Comparison of ENCODE assay signal across 3 cellular contexts in the genomic region with DNA sequence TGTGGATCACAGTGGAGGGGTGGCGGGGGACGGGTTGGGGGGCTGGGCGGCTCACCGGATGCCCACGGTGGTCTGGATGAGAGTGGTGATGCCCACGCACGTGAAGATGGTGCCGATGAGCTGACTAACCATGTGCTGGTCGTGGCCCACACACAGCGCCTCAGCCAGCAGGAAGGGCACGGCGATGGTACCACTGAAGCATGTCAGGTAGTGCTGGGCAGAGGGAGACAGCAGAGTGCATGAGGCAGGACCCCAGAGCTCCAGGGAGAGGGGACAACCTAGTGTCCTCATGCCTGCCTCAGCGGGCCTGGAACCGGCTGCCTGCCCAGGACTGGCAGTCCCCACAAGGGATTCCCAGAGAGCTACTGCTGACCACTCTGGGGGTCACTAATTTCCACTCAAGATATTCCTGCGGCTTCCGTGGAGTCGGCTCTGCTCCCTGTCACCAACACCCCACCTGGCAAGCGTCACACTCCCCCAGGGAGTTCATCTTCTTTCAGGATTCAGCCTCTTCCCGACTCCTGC.
TF ChIP-seq lines count a peak whose summit lies in the region.

No MANE protein-coding gene starts in this region.

TF ChIP-seq in A549, 52 proteins besides CTCF, POLR2A, EP300 and RAD21:
- no peak for TF ChIP-seq CHD4 (IDR thresholded peaks at IDR 0.05; ENCODE audit: borderline replicate concordance)
- no peak for TF ChIP-seq FOXS1 (CRISPR knock-in tag; IDR thresholded peaks at IDR 0.05)
- no peak for TF ChIP-seq MAFK (IDR thresholded peaks at IDR 0.05; ENCODE audit: partially characterized antibody)
- TF ChIP-seq, protein P1, sequence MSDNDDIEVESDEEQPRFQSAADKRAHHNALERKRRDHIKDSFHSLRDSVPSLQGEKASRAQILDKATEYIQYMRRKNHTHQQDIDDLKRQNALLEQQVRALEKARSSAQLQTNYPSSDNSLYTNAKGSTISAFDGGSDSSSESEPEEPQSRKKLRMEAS (IDR thresholded peaks at IDR 0.05): no peak
- TF ChIP-seq RNF2 (IDR thresholded peaks at IDR 0.05; ENCODE audit: borderline replicate concordance, low read depth): no peak
- no peak for TF ChIP-seq RCOR1 (IDR thresholded peaks at IDR 0.05; ENCODE audit: low read depth, low read length)
- TF ChIP-seq CBX8 (IDR thresholded peaks at IDR 0.05): no peak
- no peak for TF ChIP-seq TP53 (CRISPR knock-in tag; IDR thresholded peaks at IDR 0.05)
- TF ChIP-seq KDM5A (IDR thresholded peaks at IDR 0.05): no peak
- no peak for TF ChIP-seq ZC3H11A (IDR thresholded peaks at IDR 0.05)
- TF ChIP-seq, protein P2, sequence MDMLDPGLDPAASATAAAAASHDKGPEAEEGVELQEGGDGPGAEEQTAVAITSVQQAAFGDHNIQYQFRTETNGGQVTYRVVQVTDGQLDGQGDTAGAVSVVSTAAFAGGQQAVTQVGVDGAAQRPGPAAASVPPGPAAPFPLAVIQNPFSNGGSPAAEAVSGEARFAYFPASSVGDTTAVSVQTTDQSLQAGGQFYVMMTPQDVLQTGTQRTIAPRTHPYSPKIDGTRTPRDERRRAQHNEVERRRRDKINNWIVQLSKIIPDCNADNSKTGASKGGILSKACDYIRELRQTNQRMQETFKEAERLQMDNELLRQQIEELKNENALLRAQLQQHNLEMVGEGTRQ (IDR thresholded peaks at IDR 0.05): no peak
- TF ChIP-seq FOSL2 (IDR thresholded peaks at IDR 0.05): no peak
- no peak for TF ChIP-seq FOSL2 (CRISPR knock-in tag; IDR thresholded peaks at IDR 0.05)
- no peak for TF ChIP-seq SMC3 (IDR thresholded peaks at IDR 0.05)

TF ChIP-seq in GM12891, 5 proteins besides CTCF, POLR2A, EP300 and RAD21:
- no peak for TF ChIP-seq PAX5 (IDR thresholded peaks at IDR 0.05; ENCODE audit: insufficient read depth, low read length, severe bottlenecking)
- no peak for TF ChIP-seq SPI1 (IDR thresholded peaks at IDR 0.05; ENCODE audit: low read depth, low read length)
- TF ChIP-seq POLR2AphosphoS5 (IDR thresholded peaks at IDR 0.05; ENCODE audit: low read depth, low read length): no peak
- no peak for TF ChIP-seq TAF1 (IDR thresholded peaks at IDR 0.05; ENCODE audit: low read depth, low read length)
- no peak for TF ChIP-seq POU2F2 (IDR thresholded peaks at IDR 0.05; ENCODE audit: low read depth, low read length)

TF ChIP-seq in GM12878, 131 proteins besides CTCF, POLR2A, EP300 and RAD21:
- TF ChIP-seq ETV6 (conservative IDR thresholded peaks at IDR 0.05 in 1 of 2, IDR thresholded peaks at IDR 0.05 in 1 of 2; ENCODE audit: borderline replicate concordance in 1 of 2, low read depth in 1 of 2): no peak
- no peak for TF ChIP-seq NFXL1 (IDR thresholded peaks at IDR 0.05; ENCODE audit: borderline replicate concordance)
- no peak for TF ChIP-seq SREBF1 (IDR thresholded peaks at IDR 0.05; ENCODE audit: low read length)
- TF ChIP-seq LARP7 (IDR thresholded peaks at IDR 0.05): no peak
- TF ChIP-seq, protein P3, sequence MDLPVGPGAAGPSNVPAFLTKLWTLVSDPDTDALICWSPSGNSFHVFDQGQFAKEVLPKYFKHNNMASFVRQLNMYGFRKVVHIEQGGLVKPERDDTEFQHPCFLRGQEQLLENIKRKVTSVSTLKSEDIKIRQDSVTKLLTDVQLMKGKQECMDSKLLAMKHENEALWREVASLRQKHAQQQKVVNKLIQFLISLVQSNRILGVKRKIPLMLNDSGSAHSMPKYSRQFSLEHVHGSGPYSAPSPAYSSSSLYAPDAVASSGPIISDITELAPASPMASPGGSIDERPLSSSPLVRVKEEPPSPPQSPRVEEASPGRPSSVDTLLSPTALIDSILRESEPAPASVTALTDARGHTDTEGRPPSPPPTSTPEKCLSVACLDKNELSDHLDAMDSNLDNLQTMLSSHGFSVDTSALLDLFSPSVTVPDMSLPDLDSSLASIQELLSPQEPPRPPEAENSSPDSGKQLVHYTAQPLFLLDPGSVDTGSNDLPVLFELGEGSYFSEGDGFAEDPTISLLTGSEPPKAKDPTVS (IDR thresholded peaks at IDR 0.05; ENCODE audit: low read depth, low read length): no peak
- no peak for TF ChIP-seq MEF2B (IDR thresholded peaks at IDR 0.05; ENCODE audit: partially characterized antibody, poor library complexity, severe bottlenecking)
- TF ChIP-seq GABPA (IDR thresholded peaks at IDR 0.05; ENCODE audit: low read depth): no peak
- TF ChIP-seq, protein P4, sequence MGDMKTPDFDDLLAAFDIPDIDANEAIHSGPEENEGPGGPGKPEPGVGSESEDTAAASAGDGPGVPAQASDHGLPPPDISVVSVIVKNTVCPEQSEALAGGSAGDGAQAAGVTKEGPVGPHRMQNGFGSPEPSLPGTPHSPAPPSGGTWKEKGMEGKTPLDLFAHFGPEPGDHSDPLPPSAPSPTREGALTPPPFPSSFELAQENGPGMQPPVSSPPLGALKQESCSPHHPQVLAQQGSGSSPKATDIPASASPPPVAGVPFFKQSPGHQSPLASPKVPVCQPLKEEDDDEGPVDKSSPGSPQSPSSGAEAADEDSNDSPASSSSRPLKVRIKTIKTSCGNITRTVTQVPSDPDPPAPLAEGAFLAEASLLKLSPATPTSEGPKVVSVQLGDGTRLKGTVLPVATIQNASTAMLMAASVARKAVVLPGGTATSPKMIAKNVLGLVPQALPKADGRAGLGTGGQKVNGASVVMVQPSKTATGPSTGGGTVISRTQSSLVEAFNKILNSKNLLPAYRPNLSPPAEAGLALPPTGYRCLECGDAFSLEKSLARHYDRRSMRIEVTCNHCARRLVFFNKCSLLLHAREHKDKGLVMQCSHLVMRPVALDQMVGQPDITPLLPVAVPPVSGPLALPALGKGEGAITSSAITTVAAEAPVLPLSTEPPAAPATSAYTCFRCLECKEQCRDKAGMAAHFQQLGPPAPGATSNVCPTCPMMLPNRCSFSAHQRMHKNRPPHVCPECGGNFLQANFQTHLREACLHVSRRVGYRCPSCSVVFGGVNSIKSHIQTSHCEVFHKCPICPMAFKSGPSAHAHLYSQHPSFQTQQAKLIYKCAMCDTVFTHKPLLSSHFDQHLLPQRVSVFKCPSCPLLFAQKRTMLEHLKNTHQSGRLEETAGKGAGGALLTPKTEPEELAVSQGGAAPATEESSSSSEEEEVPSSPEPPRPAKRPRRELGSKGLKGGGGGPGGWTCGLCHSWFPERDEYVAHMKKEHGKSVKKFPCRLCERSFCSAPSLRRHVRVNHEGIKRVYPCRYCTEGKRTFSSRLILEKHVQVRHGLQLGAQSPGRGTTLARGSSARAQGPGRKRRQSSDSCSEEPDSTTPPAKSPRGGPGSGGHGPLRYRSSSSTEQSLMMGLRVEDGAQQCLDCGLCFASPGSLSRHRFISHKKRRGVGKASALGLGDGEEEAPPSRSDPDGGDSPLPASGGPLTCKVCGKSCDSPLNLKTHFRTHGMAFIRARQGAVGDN (IDR thresholded peaks at IDR 0.05): no peak
- TF ChIP-seq ATF7 (IDR thresholded peaks at IDR 0.05; ENCODE audit: low read depth): no peak
- TF ChIP-seq KLF5 (IDR thresholded peaks at IDR 0.05; ENCODE audit: partially characterized antibody): no peak
- no peak for TF ChIP-seq NR2F1 (conservative IDR thresholded peaks at IDR 0.05)
- no peak for TF ChIP-seq SIN3A (IDR thresholded peaks at IDR 0.05; ENCODE audit: low read depth, low read length)
